8 cellular contexts compared by ENCODE assay signal in the genomic region with DNA sequence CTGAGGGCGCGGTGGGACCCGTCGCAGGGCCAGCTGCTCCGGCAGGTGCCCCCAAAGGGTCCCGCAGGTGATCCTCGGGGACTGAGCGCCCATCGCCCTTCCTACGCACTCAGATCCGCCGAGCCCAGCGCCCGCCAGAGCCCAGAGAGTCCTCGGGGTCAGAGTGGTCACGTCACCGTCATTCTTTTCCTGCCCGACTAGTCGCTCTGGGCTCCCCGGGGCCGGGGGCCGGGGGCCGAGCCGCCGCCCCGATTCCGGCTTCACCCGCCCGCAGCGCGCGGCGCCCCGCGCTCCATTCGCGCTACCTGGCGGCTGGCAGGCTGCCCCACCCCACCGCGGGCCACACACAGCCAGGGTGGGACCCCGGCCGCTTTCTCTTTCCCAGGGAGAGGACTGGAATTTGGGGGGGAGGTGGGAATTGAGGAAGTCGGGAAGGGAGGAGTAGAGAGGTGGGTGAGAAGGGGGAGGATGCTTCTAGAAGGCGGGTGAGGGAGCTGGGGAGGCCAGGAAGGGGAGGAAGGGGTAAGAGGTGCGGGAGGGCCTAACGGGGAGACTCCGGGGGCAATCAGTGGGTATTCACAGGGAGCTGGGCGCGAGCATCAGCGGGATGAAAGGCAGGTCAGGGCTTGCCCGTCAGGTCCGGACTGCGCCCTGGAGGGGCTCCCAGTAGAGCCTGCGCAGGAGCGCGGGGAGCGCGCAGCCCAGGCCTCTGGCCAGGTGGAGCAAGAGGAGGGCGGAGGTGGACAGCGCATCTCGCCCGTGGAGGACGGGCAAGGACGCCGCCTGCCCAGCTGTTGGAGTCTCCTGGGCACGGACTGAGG. TPM values are rescaled to one million over a fixed set of nuclear protein-coding genes. Genes with fewer than 3 reads are reported as not detected.
DNase-seq lines count a peak whose midpoint lies in the region; ATAC-seq and TF ChIP-seq lines count a peak whose summit lies in the region.

No MANE protein-coding gene starts in this region.

- peak overlapping the region; percentile 74 for H3K4me3 Mint-ChIP-seq in activated T-helper 17 cell treated with anti-CD3 and anti-CD28 coated beads, Interleukin-2, amount 50 U/mL, for 72 hours

- H3K27ac ChIP-seq in left ventricle myocardium inferior (replicated peaks), result peak overlapping the region; percentile 57
- H3K27ac ChIP-seq in rectal smooth muscle tissue (ENCODE audit: low read depth, low read length), result no peak overlapping the region

- H3K4me3 ChIP-seq in left ventricle myocardium inferior, result peak overlapping the region; percentile 67
- H3K4me3 ChIP-seq in rectal smooth muscle tissue (ENCODE audit: low read length), result peak overlapping the region; percentile 29

- no peaks in the 10 kb centered on the region for H3K9me3 ChIP-seq in left ventricle myocardium inferior (replicated peaks)

- H3K27me3 Mint-ChIP-seq in activated T-helper 17 cell treated with anti-CD3 and anti-CD28 coated beads, Interleukin-2, amount 50 U/mL, for 72 hours, result peaks cover 34% of the 10 kb centered on the region

- H3K27ac Mint-ChIP-seq in activated T-helper 17 cell treated with anti-CD3 and anti-CD28 coated beads, Interleukin-2, amount 50 U/mL, for 72 hours, result no peak overlapping the region

- H3K9me3 Mint-ChIP-seq in activated T-helper 17 cell treated with anti-CD3 and anti-CD28 coated beads, Interleukin-2, amount 50 U/mL, for 72 hours, result no peaks in the 10 kb centered on the region

- H3K36me3 ChIP-seq in left ventricle myocardium inferior, result no peaks in the 10 kb centered on the region
- H3K36me3 ChIP-seq in rectal smooth muscle tissue (ENCODE audit: control insufficient read depth, insufficient read depth, low read length), result no peaks in the 10 kb centered on the region

- peak; percentile 65 for DNase-seq in Right ventricle myocardium inferior (ENCODE audit: missing footprints)
- no peak for DNase-seq in cardiac septum (ENCODE audit: low spot score)
- no peak for DNase-seq in left ventricle myocardium inferior
- no peak for DNase-seq in A172 (ENCODE audit: low spot score)
- DNase-seq in GM19240 (ENCODE audit: insufficient read length, low spot score), result no peak

- H3K36me3 Mint-ChIP-seq in activated T-helper 17 cell treated with anti-CD3 and anti-CD28 coated beads, Interleukin-2, amount 50 U/mL, for 72 hours (ENCODE audit: low read depth), result no peaks in the 10 kb centered on the region

- ATAC-seq in Right ventricle myocardium inferior, result peak; percentile 8
- ATAC-seq in activated T-helper 17 cell treated with anti-CD3 and anti-CD28 coated beads, Interleukin-2, amount 50 U/mL, for 72 hours (replicated peaks), result peak; percentile 64
- ATAC-seq in HG02885 (IDR thresholded peaks at IDR 0.05; ENCODE audit: poor library complexity, unreplicated experiment), result no peak

- H3K27me3 ChIP-seq in left ventricle myocardium inferior (ENCODE audit: low read depth), result peaks cover 98% of the 10 kb centered on the region
- H3K27me3 ChIP-seq in rectal smooth muscle tissue (ENCODE audit: control insufficient read depth, insufficient read depth, low read length), result peaks cover 13% of the 10 kb centered on the region

- intact Hi-C loops in Right ventricle myocardium inferior (cut with DNase I), result no loop called here
- intact Hi-C loops in cardiac septum (cut with DNase I), result no loop called here
- intact Hi-C loops in left ventricle myocardium inferior (cut with micrococcal nuclease), result no loop called here

- no peak for TF ChIP-seq CTCF in left ventricle myocardium inferior (IDR thresholded peaks at IDR 0.05; ENCODE audit: borderline replicate concordance)

- H3K4me1 ChIP-seq in left ventricle myocardium inferior, result peaks cover 18% of the 10 kb centered on the region
- no peaks in the 10 kb centered on the region for H3K4me1 ChIP-seq in rectal smooth muscle tissue (ENCODE audit: control insufficient read depth, insufficient read depth, low read length)

- H3K4me1 Mint-ChIP-seq in activated T-helper 17 cell treated with anti-CD3 and anti-CD28 coated beads, Interleukin-2, amount 50 U/mL, for 72 hours, result peaks cover 8% of the 10 kb centered on the region

- no peak overlapping the region for H3K9ac ChIP-seq in rectal smooth muscle tissue (ENCODE audit: low read length)

RNA-seq across cellular contexts. Expression of a gene that starts 36.0 kb away (rescaled TPM):
- 1.6 TPM for total RNA-seq in Right ventricle myocardium inferior
- total RNA-seq in cardiac septum, result 3.6 TPM
- under 1 TPM in 1 of 2 donors, not detected in 1; 0.11 TPM for total RNA-seq in activated T-helper 17 cell treated with anti-CD3 and anti-CD28 coated beads, Interleukin-2, amount 50 U/mL, for 72 hours
- 5.0 TPM for total RNA-seq in left ventricle myocardium inferior
- total RNA-seq in A172 (2014; rRNA removed; shearing (Covaris generic)), result 1.1 and 1.4 TPM in 2 replicates
